1 cellular context compared by ENCODE assay signal in genomic region chr1:182643699-182644098, GRCh38.
TF ChIP-seq lines count a peak whose summit lies in the region.

No MANE protein-coding gene starts in this region.

TF ChIP-seq in H1, 55 proteins besides CTCF, POLR2A, EP300 and RAD21:
- TF ChIP-seq EGR1 (IDR thresholded peaks at IDR 0.05; ENCODE audit: borderline replicate concordance, low read depth, low read length) (no peak), CTBP2 (IDR thresholded peaks at IDR 0.05; ENCODE audit: borderline replicate concordance, insufficient read depth, insufficient read length, low read length) (no peak), GABPA (IDR thresholded peaks at IDR 0.05; ENCODE audit: borderline replicate concordance, insufficient read depth, low read length) (no peak), HDAC2 (IDR thresholded peaks at IDR 0.05; ENCODE audit: borderline replicate concordance in 1 of 2, low read depth in 2 of 2, low read length in 2 of 2) (no peak), KDM1A (IDR thresholded peaks at IDR 0.05; ENCODE audit: borderline replicate concordance, low read length) (no peak), YY1 (IDR thresholded peaks at IDR 0.05; ENCODE audit: low read depth, low read length) (no peak), PHF8 (conservative IDR thresholded peaks at IDR 0.05; ENCODE audit: low read depth, low read length) (no peak)
